10 cellular contexts compared by ENCODE assay signal in the genomic region with DNA sequence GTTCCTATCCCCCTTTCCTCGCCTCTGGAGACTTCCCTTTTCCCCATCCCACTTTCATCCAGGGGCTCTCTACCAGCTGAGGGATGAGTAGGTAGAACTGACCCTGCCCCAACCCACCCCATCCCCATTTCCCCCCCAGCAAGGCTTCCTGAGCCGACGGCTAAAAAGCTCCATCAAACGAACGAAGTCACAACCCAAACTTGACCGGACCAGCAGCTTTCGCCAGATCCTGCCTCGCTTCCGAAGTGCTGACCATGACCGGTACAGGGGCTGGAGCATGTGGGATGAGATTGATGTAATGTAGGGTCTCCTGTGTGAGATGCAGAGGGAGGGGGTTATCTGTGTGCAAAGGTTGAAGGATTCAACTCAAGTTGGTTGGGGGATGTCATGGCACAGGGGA. TPM values are rescaled to one million over a fixed set of nuclear protein-coding genes. Genes with fewer than 3 reads are reported as not detected.
DNase-seq lines count a peak whose midpoint lies in the region; ATAC-seq and TF ChIP-seq lines count a peak whose summit lies in the region.
"Had no signal": no experiment of that assay in that cellular context is flagged by ENCODE, and none has a peak within 500 bp of the region (broad histone marks: within the 10 kb centered on the region; RNA-seq: fewer than 3 reads in every experiment).

No MANE protein-coding gene starts in this region.

- in situ Hi-C loops in mammary epithelial cell (cut with MboI; ENCODE audit: low sequenced_read_pairs in 2 of 2): loop anchor here in 1 of 2 donors (25.0 kb wide), 1 partner anchor 130 kb away; no protein-coding TSS in a partner anchor

- H2AFZ ChIP-seq in mammary epithelial cell (ENCODE audit: low read depth, low read length): no peak overlapping the region

- peak overlapping the region; percentile 69 for H3K18ac ChIP-seq in mesendoderm (ENCODE audit: low read length)

- H4K8ac ChIP-seq in mesendoderm (ENCODE audit: low read depth, low read length): no peak overlapping the region

- peaks cover 40% of the 10 kb centered on the region for H3K79me2 ChIP-seq in mesendoderm (ENCODE audit: control insufficient read depth, insufficient read depth, low read length)
- peaks cover 16% of the 10 kb centered on the region for H3K79me2 ChIP-seq in mammary epithelial cell (ENCODE audit: insufficient read depth, low read length)

- H3K27ac Mint-ChIP-seq in stimulated activated naive CD8-positive, alpha-beta T cell treated with anti-CD3 and anti-CD28 coated beads, Interleukin-15, Interleukin-2, amounts not matched to agents 100 ng/mL and 50 ng/mL, for 24 hours: peak overlapping the region; percentile 69
- peak overlapping the region; percentile 35 to 76 for H3K27ac Mint-ChIP-seq in activated naive CD4-positive, alpha-beta T cell treated with anti-CD3 and anti-CD28 coated beads, Interleukin-2, amount 50 U/mL, for 72 hours

- no CpG with 5 or more reads among the region's 10 CpGs for WGBS in mesendoderm (ENCODE audit: extremely low coverage, insufficient coverage, low lambda C conversion rate)
- 78 to 92% methylated on average over 10 of the region's 10 CpGs for WGBS in body of pancreas, 2 donors
- 98% methylated on average over 9 of the region's 10 CpGs for WGBS in mammary epithelial cell (ENCODE audit: low coverage, missing lambda C conversion rate)

- BruUV-seq in mammary epithelial cell (replicated peaks; lab: Mats Ljungman, UMichigan): no TSS peak

- no peak for TF ChIP-seq CTCF in body of pancreas (IDR thresholded peaks at IDR 0.05)
- no peak for TF ChIP-seq CTCF in mammary epithelial cell (conservative IDR thresholded peaks at IDR 0.05 in 1 of 2, IDR thresholded peaks at IDR 0.05 in 1 of 2; ENCODE audit: extremely low read depth in 1 of 2, insufficient read depth in 1 of 2, low read depth in 1 of 2, low read length in 2 of 2)

- peak overlapping the region; percentile 66 for H2BK120ac ChIP-seq in mesendoderm (ENCODE audit: low read depth, low read length)

- H2BK5ac ChIP-seq in mesendoderm (ENCODE audit: low read length): peak overlapping the region; percentile 98

- H3K23ac ChIP-seq in mesendoderm (ENCODE audit: low read length): no peak overlapping the region

- dilution Hi-C loops in mammary epithelial cell (cut with HindIII; ENCODE audit: low sequenced_read_pairs): no loop called here

- H3K27ac ChIP-seq in mesendoderm (ENCODE audit: low read depth, low read length) (peak overlapping the region; percentile 98), body of pancreas (no peak overlapping the region), mammary epithelial cell (ENCODE audit: insufficient read depth, low read depth, low read length) (no peak overlapping the region)

- H3K4me3 ChIP-seq in mesendoderm (ENCODE audit: low read length): no peak overlapping the region
- no peak overlapping the region for H3K4me3 ChIP-seq in body of pancreas
- no peak overlapping the region for H3K4me3 ChIP-seq in mammary epithelial cell (replicated peaks in 1 of 3; ENCODE audit: insufficient read depth in 1 of 3, low read depth in 2 of 3, low read length in 3 of 3)

- H3K4me2 ChIP-seq in mesendoderm (ENCODE audit: low read length): peak overlapping the region; percentile 71
- no peak overlapping the region for H3K4me2 ChIP-seq in mammary epithelial cell (ENCODE audit: insufficient read depth, low read depth, low read length)

- H3K4ac ChIP-seq in mesendoderm (ENCODE audit: low read depth, low read length): peak overlapping the region; percentile 87

- H3K36me3 ChIP-seq in mesendoderm (ENCODE audit: control insufficient read depth, insufficient read depth, low read length) (peaks cover 9% of the 10 kb centered on the region), body of pancreas (replicated peaks in 1 of 2; ENCODE audit: insufficient read depth in 1 of 2, low read depth in 2 of 2) (no peaks in the 10 kb centered on the region), mammary epithelial cell (ENCODE audit: insufficient read depth, low read length) (no peaks in the 10 kb centered on the region)

- peaks cover 27% of the 10 kb centered on the region for H3K79me1 ChIP-seq in mesendoderm (ENCODE audit: low read length)

- no peak overlapping the region for H2BK15ac ChIP-seq in mesendoderm (replicated peaks; ENCODE audit: low read depth)

- peaks cover 36% of the 10 kb centered on the region for H3K36me3 Mint-ChIP-seq in stimulated activated naive CD8-positive, alpha-beta T cell treated with anti-CD3 and anti-CD28 coated beads, Interleukin-15, Interleukin-2, amounts not matched to agents 100 ng/mL and 50 ng/mL, for 24 hours (ENCODE audit: low read depth)
- peaks cover 0 to 15% of the 10 kb centered on the region in 2 donors for H3K36me3 Mint-ChIP-seq in activated naive CD4-positive, alpha-beta T cell treated with anti-CD3 and anti-CD28 coated beads, Interleukin-2, amount 50 U/mL, for 72 hours

- peak overlapping the region; percentile 81 for H3K56ac ChIP-seq in mesendoderm (ENCODE audit: low read length)

- H3K27me3 Mint-ChIP-seq in stimulated activated naive CD8-positive, alpha-beta T cell treated with anti-CD3 and anti-CD28 coated beads, Interleukin-15, Interleukin-2, amounts not matched to agents 100 ng/mL and 50 ng/mL, for 24 hours: no peaks in the 10 kb centered on the region

- H3K9me3 Mint-ChIP-seq in stimulated activated naive CD8-positive, alpha-beta T cell treated with anti-CD3 and anti-CD28 coated beads, Interleukin-15, Interleukin-2, amounts not matched to agents 100 ng/mL and 50 ng/mL, for 24 hours: no peaks in the 10 kb centered on the region
- H3K9me3 Mint-ChIP-seq in activated naive CD4-positive, alpha-beta T cell treated with anti-CD3 and anti-CD28 coated beads, Interleukin-2, amount 50 U/mL, for 72 hours: no peaks in the 10 kb centered on the region

- no peaks in the 10 kb centered on the region for H3K27me3 ChIP-seq in mesendoderm (ENCODE audit: insufficient read depth, low read length, poor library complexity)
- H3K27me3 ChIP-seq in body of pancreas: no peaks in the 10 kb centered on the region
- no peaks in the 10 kb centered on the region for H3K27me3 ChIP-seq in mammary epithelial cell (ENCODE audit: insufficient read depth, low read length)

- no peak for ATAC-seq in stimulated activated naive CD8-positive, alpha-beta T cell treated with anti-CD3 and anti-CD28 coated beads, Interleukin-15, Interleukin-2, amounts not matched to agents 100 U/mL and 50 U/mL, for 24 hours
- ATAC-seq in activated naive CD4-positive, alpha-beta T cell treated with anti-CD3 and anti-CD28 coated beads, Interleukin-2, amount 50 U/mL, for 72 hours: no peak
- ATAC-seq in HG02938 (IDR thresholded peaks at IDR 0.05; ENCODE audit: unreplicated experiment): no peak
- no peak for ATAC-seq in body of pancreas

- no peaks in the 10 kb centered on the region for H4K20me1 ChIP-seq in mammary epithelial cell (ENCODE audit: insufficient read depth, low read length)

- intact Hi-C loops in body of pancreas (cut with DNase I) (no loop called here), mammary epithelial cell (cut with micrococcal nuclease) (no loop called here)

- H2AK5ac ChIP-seq in mesendoderm (ENCODE audit: low read length): peak overlapping the region; percentile 2

- no peak overlapping the region for H4K5ac ChIP-seq in mesendoderm (ENCODE audit: low read length)

- peak overlapping the region; percentile 71 for H3K9ac ChIP-seq in mesendoderm (ENCODE audit: low read length)
- H3K9ac ChIP-seq in mammary epithelial cell (ENCODE audit: insufficient read depth, low read length): no peak overlapping the region

- no peak for DNase-seq in stimulated activated naive CD8-positive, alpha-beta T cell treated with anti-CD3 and anti-CD28 coated beads, Interleukin-15, Interleukin-2, amounts not matched to agents 100 U/mL and 50 U/mL, for 24 hours
- no peak for DNase-seq in activated naive CD4-positive, alpha-beta T cell treated with anti-CD3 and anti-CD28 coated beads, Interleukin-2, amount 50 U/mL, for 72 hours (ENCODE audit: low spot score in 2 of 2)
- DNase-seq in mesendoderm (no peak), SIG-M5 (lab: John Stamatoyannopoulos, UW) (no peak), body of pancreas (no peak), mammary epithelial cell (no peak)
- DNase-seq: cortex of kidney, NCI-H1694 had no signal

- CTCF ChIA-PET in mammary epithelial cell (lab: Charles Lee; ENCODE audit: low non-redundant PET): no interaction called here

- no peak for TF ChIP-seq POLR2A in body of pancreas (IDR thresholded peaks at IDR 0.05)

- H3K4me1 ChIP-seq in mesendoderm (ENCODE audit: control insufficient read depth, low read depth, low read length): peaks cover 30% of the 10 kb centered on the region
- peaks cover 8% of the 10 kb centered on the region for H3K4me1 ChIP-seq in body of pancreas
- peaks cover 32% of the 10 kb centered on the region for H3K4me1 ChIP-seq in mammary epithelial cell (ENCODE audit: insufficient read depth, low read length)

- H3K4me3 Mint-ChIP-seq in stimulated activated naive CD8-positive, alpha-beta T cell treated with anti-CD3 and anti-CD28 coated beads, Interleukin-15, Interleukin-2, amounts not matched to agents 100 ng/mL and 50 ng/mL, for 24 hours: peak overlapping the region; percentile 94

- H3K9me3 ChIP-seq in body of pancreas: no peaks in the 10 kb centered on the region
- H3K9me3 ChIP-seq in mammary epithelial cell (replicated peaks; ENCODE audit: insufficient read depth, low read length): no peaks in the 10 kb centered on the region

- peaks cover 54% of the 10 kb centered on the region for H3K4me1 Mint-ChIP-seq in stimulated activated naive CD8-positive, alpha-beta T cell treated with anti-CD3 and anti-CD28 coated beads, Interleukin-15, Interleukin-2, amounts not matched to agents 100 ng/mL and 50 ng/mL, for 24 hours (ENCODE audit: low read depth)

RNA-seq across cellular contexts. Expression of gene SYNGAP1, which starts 12.7 kb away (rescaled TPM):
- total RNA-seq in activated naive CD4-positive, alpha-beta T cell treated with anti-CD3 and anti-CD28 coated beads, Interleukin-2, amount 50 U/mL, for 72 hours: 10 to 100 TPM; 70.5 to 71.7 TPM
- polyA plus RNA-seq in mesendoderm (2013, experiment 1 of 2): 42.1 TPM
- 54.9 TPM for polyA plus RNA-seq in mesendoderm (2013, experiment 2 of 2)
- total RNA-seq in body of pancreas (1 to 10 TPM; 5.4 to 5.6 TPM), mammary epithelial cell (10 to 100 TPM in 1 of 2 donors, 1 to 10 TPM in 1; 4.2 to 17.7 TPM)
- polyA plus RNA-seq in mammary epithelial cell: 3.2 TPM
- 1.8 TPM for polyA minus RNA-seq in mammary epithelial cell

RNA-seq across cellular contexts. Expression of gene CUTA, which starts 14.6 kb away (rescaled TPM):
- total RNA-seq in activated naive CD4-positive, alpha-beta T cell treated with anti-CD3 and anti-CD28 coated beads, Interleukin-2, amount 50 U/mL, for 72 hours: 100 to 1,000 TPM; 186 to 334 TPM
- polyA plus RNA-seq in mesendoderm (2013, experiment 1 of 2): 227 TPM
- polyA plus RNA-seq in mesendoderm (2013, experiment 2 of 2): 219 TPM
- total RNA-seq in body of pancreas (100 to 1,000 TPM in 1 of 2 donors, 10 to 100 TPM in 1; 87.7 to 126 TPM), mammary epithelial cell (100 to 1,000 TPM in 1 of 2 donors, 10 to 100 TPM in 1; 81.4 to 181 TPM)
- polyA plus RNA-seq in mammary epithelial cell: 232 TPM
- polyA minus RNA-seq in mammary epithelial cell: 160 TPM

RNA-seq across cellular contexts. Expression of gene PHF1, which starts 21.7 kb away (rescaled TPM):
- 100 to 1,000 TPM in 1 of 2 donors, 10 to 100 TPM in 1; 27.5 to 156 TPM for total RNA-seq in activated naive CD4-positive, alpha-beta T cell treated with anti-CD3 and anti-CD28 coated beads, Interleukin-2, amount 50 U/mL, for 72 hours
- 22.8 TPM for polyA plus RNA-seq in mesendoderm (2013, experiment 1 of 2)
- 22.2 TPM for polyA plus RNA-seq in mesendoderm (2013, experiment 2 of 2)
- total RNA-seq in body of pancreas (10 to 100 TPM; 58.3 to 73.9 TPM), mammary epithelial cell (10 to 100 TPM; 15.7 to 31.7 TPM)
- polyA plus RNA-seq in mammary epithelial cell: 19.0 TPM
- 56.0 TPM for polyA minus RNA-seq in mammary epithelial cell

RNA-seq across cellular contexts. Expression of gene ZBTB9, which starts 21.8 kb away (rescaled TPM):
- 10 to 100 TPM in 1 of 2 donors, 1 to 10 TPM in 1; 9.4 to 12.5 TPM for total RNA-seq in activated naive CD4-positive, alpha-beta T cell treated with anti-CD3 and anti-CD28 coated beads, Interleukin-2, amount 50 U/mL, for 72 hours
- polyA plus RNA-seq in mesendoderm (2013, experiment 1 of 2): 15.1 TPM
- 15.5 TPM for polyA plus RNA-seq in mesendoderm (2013, experiment 2 of 2)
- total RNA-seq in body of pancreas: 1 to 10 TPM; 1.8 to 5.3 TPM
- total RNA-seq in mammary epithelial cell: 10 to 100 TPM in 1 of 2 donors, 1 to 10 TPM in 1; 5.7 to 10.3 TPM
- polyA plus RNA-seq in mammary epithelial cell: 10.0 TPM
- 19.4 TPM for polyA minus RNA-seq in mammary epithelial cell

RNA-seq across cellular contexts. Expression of gene KIFC1, which starts 40.9 kb away (rescaled TPM):
- total RNA-seq in activated naive CD4-positive, alpha-beta T cell treated with anti-CD3 and anti-CD28 coated beads, Interleukin-2, amount 50 U/mL, for 72 hours: 100 to 1,000 TPM; 103 to 170 TPM
- polyA plus RNA-seq in mesendoderm (2013, experiment 1 of 2): 44.8 TPM
- polyA plus RNA-seq in mesendoderm (2013, experiment 2 of 2): 46.4 TPM
- under 1 TPM in 1 of 2 donors, not detected in 1; 0.66 TPM for total RNA-seq in body of pancreas
- total RNA-seq in mammary epithelial cell: 10 to 100 TPM in 1 of 2 donors, 1 to 10 TPM in 1; 2.8 to 36.7 TPM
- 47.5 TPM for polyA plus RNA-seq in mammary epithelial cell
- polyA minus RNA-seq in mammary epithelial cell: 45.2 TPM
